ENCODE assay signal across 10 cellular contexts in the genomic region with DNA sequence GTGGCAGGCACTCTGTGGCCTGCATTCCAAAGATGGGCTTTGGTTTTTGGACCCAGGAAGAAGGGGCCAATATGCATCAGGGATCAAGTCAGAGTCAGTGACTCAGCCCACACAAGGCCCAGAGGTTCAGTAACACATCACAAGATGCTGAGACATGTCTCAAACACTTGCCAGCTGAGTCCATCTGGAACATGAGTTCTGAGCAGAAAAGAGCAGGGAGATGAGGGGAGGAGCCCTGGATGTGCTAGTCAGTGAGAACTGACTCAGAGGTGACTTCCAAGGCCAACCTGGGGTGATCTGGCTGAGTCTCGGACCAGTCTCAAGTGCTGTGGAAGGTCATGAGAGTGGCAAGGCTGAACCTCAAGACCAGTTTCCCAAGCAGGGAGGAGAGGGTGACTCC.
DNase-seq lines count a peak whose midpoint lies in the region; FAIRE-seq and TF ChIP-seq lines count a peak whose summit lies in the region.
"Had no signal": no experiment of that assay in that cellular context is flagged by ENCODE, and none has a peak within 500 bp of the region (broad histone marks: within the 10 kb centered on the region; RNA-seq: fewer than 3 reads in every experiment).

No MANE protein-coding gene starts in this region.

- H3K4me2 ChIP-seq in astrocyte (ENCODE audit: low read length) (peak overlapping the region; percentile 27), smooth muscle cell (no peak overlapping the region)

- no peak for TF ChIP-seq POLR2A in H54 (IDR thresholded peaks at IDR 0.05; ENCODE audit: low read depth, low read length)

- H3K9me3 ChIP-seq in astrocyte (ENCODE audit: insufficient read depth, low read depth, low read length) (no peaks in the 10 kb centered on the region), right atrium auricular region (no peaks in the 10 kb centered on the region), smooth muscle cell (replicated peaks; ENCODE audit: low read depth) (no peaks in the 10 kb centered on the region)

- WGBS in smooth muscle cell (ENCODE audit: low lambda C conversion rate): 18% methylated on average over 1 of the region's 1 CpG

- H3K4me1 ChIP-seq in astrocyte (ENCODE audit: insufficient read depth, low read length) (peaks cover 13% of the 10 kb centered on the region), right atrium auricular region (peaks cover 0 to 15% of the 10 kb centered on the region in 2 donors), smooth muscle cell (ENCODE audit: low read depth) (peaks cover 6% of the 10 kb centered on the region)

- no peak overlapping the region for H3K4me3 Mint-ChIP-seq in astrocyte (ENCODE audit: unreplicated experiment)

- H3K36me3 ChIP-seq in astrocyte (ENCODE audit: insufficient read depth, low read length) (no peaks in the 10 kb centered on the region), right atrium auricular region (no peaks in the 10 kb centered on the region), smooth muscle cell (ENCODE audit: low read depth) (no peaks in the 10 kb centered on the region)

- H3F3A ChIP-seq in smooth muscle cell (ENCODE audit: low read depth): peaks cover 8% of the 10 kb centered on the region

- H4K20me1 ChIP-seq in astrocyte (ENCODE audit: insufficient read depth, low read length) (no peaks in the 10 kb centered on the region), smooth muscle cell (ENCODE audit: low read depth) (no peaks in the 10 kb centered on the region)

- H2AFZ ChIP-seq in astrocyte (ENCODE audit: low read depth, low read length) (no peak overlapping the region), smooth muscle cell (ENCODE audit: low read depth) (no peak overlapping the region)

- peaks cover 9% of the 10 kb centered on the region for H3K27me3 Mint-ChIP-seq in astrocyte (ENCODE audit: low read depth, unreplicated experiment)

- FAIRE-seq in H54 (lab: Jason Lieb, UNC): peak; percentile 100
- FAIRE-seq in astrocyte (lab: Jason Lieb, UNC): peak; percentile 5
- FAIRE-seq: colon had no signal

- H3K9ac ChIP-seq in astrocyte (ENCODE audit: low read length) (peak overlapping the region; percentile 39), smooth muscle cell (ENCODE audit: low read depth) (no peak overlapping the region)

- DNase-seq in H54 (ENCODE audit: insufficient read length, low spot score): peak; percentile 91
- DNase-seq in astrocyte (ENCODE audit: low read depth): peak; percentile 97
- DNase-seq in right atrium auricular region (ENCODE audit: low spot score): peak; percentile 91
- no peak for DNase-seq in smooth muscle cell (lab: John Stamatoyannopoulos, UW; ENCODE audit: unreplicated experiment)
- DNase-seq in NAMALWA (ENCODE audit: low spot score): no peak
- DNase-seq in stimulated activated naive CD4-positive, alpha-beta T cell (lab: John Stamatoyannopoulos, UW): no peak
- DNase-seq in GM13976 (ENCODE audit: low spot score): no peak
- DNase-seq in HUDEP-2 (lab: John Stamatoyannopoulos, UW; ENCODE audit: unreplicated experiment in 76 of 76): no peak
- DNase-seq: T-helper 1 cell had no signal

- H3K4me1 Mint-ChIP-seq in astrocyte (ENCODE audit: low read depth, unreplicated experiment): peaks cover 18% of the 10 kb centered on the region

- H3K4me3 ChIP-seq in astrocyte (ENCODE audit: insufficient read depth, low read depth, low read length): no peak overlapping the region
- no peak overlapping the region for H3K4me3 ChIP-seq in right atrium auricular region
- no peak overlapping the region for H3K4me3 ChIP-seq in smooth muscle cell

- H3K27ac ChIP-seq in astrocyte (ENCODE audit: low read depth, low read length) (peak overlapping the region; percentile 82), right atrium auricular region (peak overlapping the region; percentile 78 to 79), smooth muscle cell (ENCODE audit: low read depth) (peak overlapping the region; percentile 78)

- in situ Hi-C loops in GM13976 (cut with MboI; ENCODE audit: low sequenced_read_pairs, unreplicated experiment): no loop called here

- no peaks in the 10 kb centered on the region for H3K36me3 Mint-ChIP-seq in astrocyte (ENCODE audit: low read depth, unreplicated experiment)

- no peaks in the 10 kb centered on the region for H3K79me2 ChIP-seq in astrocyte (ENCODE audit: insufficient read depth, low read length)
- no peaks in the 10 kb centered on the region for H3K79me2 ChIP-seq in smooth muscle cell (ENCODE audit: low read depth)

- peak overlapping the region; percentile 55 for H3K27ac Mint-ChIP-seq in astrocyte (ENCODE audit: unreplicated experiment)

- H3K27me3 ChIP-seq in astrocyte (ENCODE audit: insufficient read depth, low read length): no peaks in the 10 kb centered on the region
- H3K27me3 ChIP-seq in right atrium auricular region: no peaks in the 10 kb centered on the region
- H3K27me3 ChIP-seq in smooth muscle cell (ENCODE audit: low read depth): no peaks in the 10 kb centered on the region

- peaks cover 9% of the 10 kb centered on the region for H3K9me3 Mint-ChIP-seq in astrocyte (ENCODE audit: unreplicated experiment)

- TF ChIP-seq CTCF in astrocyte (IDR thresholded peaks at IDR 0.05; ENCODE audit: insufficient read depth, low read depth, low read length) (no peak), right atrium auricular region (IDR thresholded peaks at IDR 0.05) (no peak), smooth muscle cell (IDR thresholded peaks at IDR 0.05; ENCODE audit: borderline replicate concordance, insufficient read depth, poor library complexity, severe bottlenecking) (no peak), GM13976 (IDR thresholded peaks at IDR 0.05; ENCODE audit: borderline replicate concordance, control extremely low read depth, extremely low read depth, insufficient read depth, missing control alignments) (no peak)

Comparison
In these comparisons a context has a peak if more than half of its experiments do, and no peak if none do; other contexts are left out.
1. DNase-seq: peak in H54 (single experiment), astrocyte (single experiment) and right atrium auricular region (single experiment); none in smooth muscle cell (single experiment), NAMALWA (single experiment), stimulated activated naive CD4-positive, alpha-beta T cell (0 of 6), GM13976 (single experiment) and HUDEP-2 (0 of 76).
2. Peak in every context shown above with its lines, with median percentiles within 50 percentile points of each other: H3K27ac ChIP-seq.